In genomic region chr4:68670479-68670939, GRCh38 we compare ENCODE assay signal across 9 cellular contexts. TPM values are rescaled to one million over a fixed set of nuclear protein-coding genes. Genes with fewer than 3 reads are reported as not detected.
"Had no signal": no experiment of that assay in that cellular context is flagged by ENCODE, and none has a peak within 500 bp of the region (broad histone marks: within the 10 kb centered on the region; RNA-seq: fewer than 3 reads in every experiment).

TSS of gene UGT2B15 (minus strand) at chr4:68670652. CDS start at chr4:68670618, 34 bp downstream.

RNA-seq across cellular contexts. Expression of gene UGT2B15, which starts in this region (rescaled TPM):
- total RNA-seq: activated CD4-positive, alpha-beta memory T cell treated with anti-CD3 and anti-CD28 coated beads for 36 hours; activated naive CD4-positive, alpha-beta T cell treated with anti-CD3 and anti-CD28 coated beads for 36 hours; activated naive CD4-positive, alpha-beta T cell treated with anti-CD3 and anti-CD28 coated beads, Interleukin-2, amount 50 U/mL, for 72 hours; activated T-helper 1 cell treated with anti-CD3 and anti-CD28 coated beads, Interleukin-12 subunit alpha, Interleukin-12 subunit beta, Interleukin-2, Interleukin-4 antibody, amounts not matched to agents 30 ng/mL and 10 ng/mL and 1 ng/mL, durations not matched to agents 14 hours and 24 hours and 36 hours; astrocyte; Right ventricle myocardium inferior; SK-MEL-5; T-helper 17 cell had no signal
- polyA plus RNA-seq: adrenal gland had no signal
